19 cellular contexts compared by ENCODE assay signal in genomic region chr2:191215666-191216065, GRCh38.
"Had no signal": no experiment of that assay in that cellular context is flagged by ENCODE, and none has a peak within 500 bp of the region (broad histone marks: within the 10 kb centered on the region; RNA-seq: fewer than 3 reads in every experiment).

No MANE protein-coding gene starts in this region.

- H3K4me1 ChIP-seq: testis, uterus had no signal

- ATAC-seq: activated CD4-positive, alpha-beta T cell treated with anti-CD3 and anti-CD28 coated beads for 36 hours; activated CD8-positive, alpha-beta T cell treated with anti-CD3 and anti-CD28 coated beads, Interleukin-2, amount 10 ng/mL, durations not matched to agents 7 days and 5 days; esophagus mucosa; pancreas; stimulated activated naive CD8-positive, alpha-beta T cell treated with anti-CD3 and anti-CD28 coated beads, Interleukin-15, amount 100 ng/mL, for 72 hours had no signal

- H3K9me3 ChIP-seq: breast epithelium, pancreas, testis had no signal

- H3K36me3 ChIP-seq: breast epithelium, pancreas, uterus, WERI-Rb-1 had no signal

- H3K27ac ChIP-seq: pancreas, testis, uterus, WERI-Rb-1 had no signal

- DNase-seq: activated CD4-positive, alpha-beta T cell treated with anti-CD3 and anti-CD28 coated beads for 36 hours; activated CD8-positive, alpha-beta memory T cell treated with anti-CD3 and anti-CD28 coated beads, Interleukin-2, amount 50 U/mL, for 48 hours; activated CD8-positive, alpha-beta T cell treated with anti-CD3 and anti-CD28 coated beads, Interleukin-2, amount 10 ng/mL, durations not matched to agents 7 days and 5 days; activated naive CD8-positive, alpha-beta T cell treated with anti-CD3 and anti-CD28 coated beads, Interleukin-2, amount 10 ng/mL, durations not matched to agents 7 days and 5 days; anterior cingulate cortex; endodermal cell; foreskin melanocyte; head of caudate nucleus; midbrain; naive B cell; pancreas; stimulated activated CD4-positive, alpha-beta T cell treated with anti-CD3 and anti-CD28 coated beads, Interleukin-15, amount 100 ng/mL, for 24 hours; stimulated activated CD4-positive, alpha-beta T cell treated with anti-CD3 and anti-CD28 coated beads, Interleukin-4, amount 100 ng/mL, for 24 hours; stimulated activated naive CD8-positive, alpha-beta T cell treated with anti-CD3 and anti-CD28 coated beads, Interleukin-15, amount 100 ng/mL, for 72 hours; testis; uterus; WERI-Rb-1 had no signal

- H3K4me3 ChIP-seq: breast epithelium, pancreas, testis, uterus had no signal

- H3K27me3 ChIP-seq: breast epithelium, pancreas, testis, uterus had no signal
